8 cellular contexts compared by ENCODE assay signal in genomic region chr12:6536894-6537579, GRCh38. TPM values are rescaled to one million over a fixed set of nuclear protein-coding genes. Genes with fewer than 3 reads are reported as not detected.
DNase-seq lines count a peak whose midpoint lies in the region; ATAC-seq, FAIRE-seq and TF ChIP-seq lines count a peak whose summit lies in the region.

No MANE protein-coding gene starts in this region.

- H3K9me2 ChIP-seq in GM23248 (ENCODE audit: insufficient read depth), result no peaks in the 10 kb centered on the region

- no peak for FAIRE-seq in GM12891 (lab: Jason Lieb, UNC)

- TF ChIP-seq EP300 in esophagus muscularis mucosa (IDR thresholded peaks at IDR 0.05), result no peak

- no peak for ATAC-seq in T-cell (replicated peaks in 1 of 4)

- intact Hi-C loops in esophagus muscularis mucosa (cut with DNase I), result loop anchor here (5.0 kb wide), 1 partner anchor 115 kb away; no protein-coding TSS in a partner anchor

- peak overlapping the region; percentile 96 for H3K4me3 ChIP-seq in GM23248
- no peak overlapping the region for H3K4me3 ChIP-seq in esophagus muscularis mucosa
- H3K4me3 ChIP-seq in skin epidermis, result peak overlapping the region in 1 of 7 experiments; percentile 97

- peak; percentile 56 for DNase-seq in GM23248
- peak in 1 of 34 experiments; percentile 21 for DNase-seq in T-cell
- no peak for DNase-seq in esophagus muscularis mucosa (ENCODE audit: extremely low spot score)
- DNase-seq in GM12891 (ENCODE audit: insufficient read length, low spot score), result no peak
- no peak for DNase-seq in NCI-H510A (lab: John Stamatoyannopoulos, UW)
- no peak for DNase-seq in GM10248 (ENCODE audit: extremely low spot score)
- no peak for DNase-seq in SIG-M5 (lab: John Stamatoyannopoulos, UW)

- H4K20me1 ChIP-seq in GM23248 (ENCODE audit: insufficient read depth), result peaks cover 13% of the 10 kb centered on the region

- H3K27me3 Mint-ChIP-seq in T-cell, result no peaks in the 10 kb centered on the region

- peak overlapping the region; percentile 96 for H3K27ac ChIP-seq in GM23248
- H3K27ac ChIP-seq in esophagus muscularis mucosa (replicated peaks in 1 of 4), result peak overlapping the region; percentile 93 to 99 (median 94)
- peak overlapping the region in 14 of 21 experiments; percentile 18 to 99 (median 81) for H3K27ac ChIP-seq in skin epidermis

- CTCF ChIA-PET in T-cell (lab: Charles Lee), result interaction anchor here (0.6 to 3.1 kb wide), 40 partner anchors 8 to 341 kb away, joined by 3 to 31 read pairs (median 4); partner anchors contain the start of genes MRPL51 (in 1 of the 2), P3H3 (in 1 of the 2), TAPBPL (in 1 of the 2) and VAMP1 (in 1 of the 2)
- CTCF ChIA-PET in GM10248 (lab: Yijun Ruan, JAX), result interaction anchor here (0.6 to 11.4 kb wide), 39 partner anchors 9 to 318 kb away, joined by 3 to 280 read pairs (median 4); partner anchors contain the start of genes IFFO1, MRPL51 and NOP2

- peak overlapping the region in 2 of 3 donors; percentile 21 to 43 for H3K4me3 Mint-ChIP-seq in T-cell

- H3K9me3 Mint-ChIP-seq in T-cell, result no peaks in the 10 kb centered on the region

- H3K9ac ChIP-seq in GM23248, result peak overlapping the region; percentile 96

- H3K4me1 ChIP-seq in GM23248 (ENCODE audit: insufficient read depth) (peaks cover 41% of the 10 kb centered on the region), esophagus muscularis mucosa (peaks cover 63 to 85% (median 79%) of the 10 kb centered on the region in 4 donors)

- H3K79me2 ChIP-seq in GM23248 (ENCODE audit: insufficient read depth), result peaks cover 53% of the 10 kb centered on the region

- in situ Hi-C loops in GM23248 (cut with MboI), result no loop called here

- H3K27ac Mint-ChIP-seq in T-cell, result peak overlapping the region; percentile 98

- TF ChIP-seq CTCF in esophagus muscularis mucosa (IDR thresholded peaks at IDR 0.05) (no peak), GM10248 (IDR thresholded peaks at IDR 0.05; ENCODE audit: control extremely low read depth, extremely low read depth, low read depth, missing control alignments) (no peak)

- peaks cover 65 to 81% (median 66%) of the 10 kb centered on the region in 3 donors for H3K4me1 Mint-ChIP-seq in T-cell

- peaks cover 18% of the 10 kb centered on the region for H3K36me3 Mint-ChIP-seq in T-cell

- peaks cover 30% of the 10 kb centered on the region for H3K36me3 ChIP-seq in GM23248 (ENCODE audit: low read depth)
- H3K36me3 ChIP-seq in esophagus muscularis mucosa, result peaks cover 23 to 44% (median 39%) of the 10 kb centered on the region in 4 donors

- POLR2A ChIA-PET in T-cell (lab: Charles Lee), result interaction anchor here in 1 of 2 donors (0.6 to 0.8 kb wide), 2 partner anchors 72 to 116 kb away, joined by 3 to 4 read pairs; no protein-coding TSS in a partner anchor
- POLR2A ChIA-PET in GM10248 (lab: Yijun Ruan, JAX), result interaction anchor here (0.6 to 3.4 kb wide), 3 partner anchors 67 to 111 kb away, joined by 4 to 26 read pairs (median 4); partner anchors contain the start of gene VAMP1

- 57 to 61% methylated on average over 17 to 19 of the region's 19 CpGs for WGBS in GM23248 (ENCODE audit: low coverage in 1 of 2, low lambda C conversion rate in 2 of 2, missing lambda C conversion rate in 2 of 2), 2 experiments
- 53% methylated on average over 7 of the region's 19 CpGs for WGBS in esophagus muscularis mucosa

- H3K27me3 ChIP-seq in GM23248 (replicated peaks; ENCODE audit: insufficient read depth) (no peaks in the 10 kb centered on the region), esophagus muscularis mucosa (no peaks in the 10 kb centered on the region)

- no peak for TF ChIP-seq POLR2A in esophagus muscularis mucosa (IDR thresholded peaks at IDR 0.05; ENCODE audit: low read depth)
- no peak for TF ChIP-seq POLR2A in GM12891 (IDR thresholded peaks at IDR 0.05; ENCODE audit: low read depth, low read length)

- H3F3A ChIP-seq in GM23248 (ENCODE audit: insufficient read depth), result peaks cover 74% of the 10 kb centered on the region

- no peak overlapping the region for H2AFZ ChIP-seq in GM23248

- no peaks in the 10 kb centered on the region for H3K9me3 ChIP-seq in GM23248 (ENCODE audit: low read depth)
- H3K9me3 ChIP-seq in esophagus muscularis mucosa, result no peaks in the 10 kb centered on the region

- peak overlapping the region; percentile 95 for H3K4me2 ChIP-seq in GM23248 (ENCODE audit: unreplicated experiment)

TF ChIP-seq in GM12891, 5 proteins besides CTCF, POLR2A, EP300 and RAD21:
- TF ChIP-seq PAX5 (IDR thresholded peaks at IDR 0.05; ENCODE audit: insufficient read depth, low read length, severe bottlenecking) (no peak), POU2F2 (IDR thresholded peaks at IDR 0.05; ENCODE audit: low read depth, low read length) (no peak), POLR2AphosphoS5 (IDR thresholded peaks at IDR 0.05; ENCODE audit: low read depth, low read length) (no peak), SPI1 (IDR thresholded peaks at IDR 0.05; ENCODE audit: low read depth, low read length) (no peak), TAF1 (IDR thresholded peaks at IDR 0.05; ENCODE audit: low read depth, low read length) (no peak)
TF ChIP-seq in GM12891: peak in this region for 0.

RNA-seq across cellular contexts. Expression of gene GAPDH, which starts 2.7 kb away (rescaled TPM):
- total RNA-seq in GM23248 (2014; rRNA removed; shearing (Covaris generic)), result 6,196 and 7,726 TPM in 2 replicates
- 7,868 and 8,138 TPM in 2 replicates for polyA plus RNA-seq in GM23248 (2016; fragmentation: Nextera tagmentation; extraction: Ambion mirVana)
- total RNA-seq in T-cell (100 to 1,000 TPM; 500 to 643 (median 605) TPM), esophagus muscularis mucosa (1,000 to 10,000 TPM; 2,279 to 3,578 (median 2,742) TPM)
- polyA plus RNA-seq in GM12891 (2012; ENCODE audit: low read depth, missing spikeins), result 8,862 TPM

RNA-seq across cellular contexts. Expression of gene IFFO1, which starts 18.8 kb away (rescaled TPM):
- total RNA-seq in GM23248 (2014; rRNA removed; shearing (Covaris generic)), result 18.0 and 19.7 TPM in 2 replicates
- polyA plus RNA-seq in GM23248 (2016; fragmentation: Nextera tagmentation; extraction: Ambion mirVana), result 14.5 and 19.2 TPM in 2 replicates
- total RNA-seq in T-cell (10 to 100 TPM; 30.4 to 59.8 (median 59.7) TPM), esophagus muscularis mucosa (10 to 100 TPM; 12.1 to 26.2 (median 20.8) TPM)
- polyA plus RNA-seq in GM12891 (2012; ENCODE audit: low read depth, missing spikeins), result 9.9 TPM

RNA-seq across cellular contexts. Expression of gene NOP2, which starts 31.1 kb away (rescaled TPM):
- 44.3 TPM in 2 replicates for total RNA-seq in GM23248 (2014; rRNA removed; shearing (Covaris generic))
- polyA plus RNA-seq in GM23248 (2016; fragmentation: Nextera tagmentation; extraction: Ambion mirVana), result 27.0 and 31.8 TPM in 2 replicates
- total RNA-seq in T-cell (100 to 1,000 TPM in 1 of 5 donors, 10 to 100 TPM in 4; 69.6 to 107 (median 93.1) TPM), esophagus muscularis mucosa (10 to 100 TPM; 17.9 to 32.3 (median 19.5) TPM)
- polyA plus RNA-seq in GM12891 (2012; ENCODE audit: low read depth, missing spikeins), result 56.8 TPM

RNA-seq across cellular contexts. Expression of gene NCAPD2, which starts 43.1 kb away (rescaled TPM):
- 26.3 and 46.8 TPM in 2 replicates for total RNA-seq in GM23248 (2014; rRNA removed; shearing (Covaris generic))
- 15.5 and 17.6 TPM in 2 replicates for polyA plus RNA-seq in GM23248 (2016; fragmentation: Nextera tagmentation; extraction: Ambion mirVana)
- total RNA-seq in T-cell (10 to 100 TPM; 32.8 to 43.8 (median 40.7) TPM), esophagus muscularis mucosa (10 to 100 TPM; 13.9 to 26.1 (median 24.7) TPM)
- 48.3 TPM for polyA plus RNA-seq in GM12891 (2012; ENCODE audit: low read depth, missing spikeins)

RNA-seq across cellular contexts. Expression of gene MRPL51, which starts 44.0 kb away (rescaled TPM):
- total RNA-seq in GM23248 (2014; rRNA removed; shearing (Covaris generic)), result 29.8 and 68.3 TPM in 2 replicates
- 286 and 301 TPM in 2 replicates for polyA plus RNA-seq in GM23248 (2016; fragmentation: Nextera tagmentation; extraction: Ambion mirVana)
- total RNA-seq in T-cell (10 to 100 TPM; 34.3 to 86.6 (median 80.3) TPM), esophagus muscularis mucosa (100 to 1,000 TPM in 1 of 4 donors, 10 to 100 TPM in 3; 62.3 to 105 (median 81.3) TPM)
- 236 TPM for polyA plus RNA-seq in GM12891 (2012; ENCODE audit: low read depth, missing spikeins)
